ENCODE assay signal across 14 cellular contexts in the genomic region with DNA sequence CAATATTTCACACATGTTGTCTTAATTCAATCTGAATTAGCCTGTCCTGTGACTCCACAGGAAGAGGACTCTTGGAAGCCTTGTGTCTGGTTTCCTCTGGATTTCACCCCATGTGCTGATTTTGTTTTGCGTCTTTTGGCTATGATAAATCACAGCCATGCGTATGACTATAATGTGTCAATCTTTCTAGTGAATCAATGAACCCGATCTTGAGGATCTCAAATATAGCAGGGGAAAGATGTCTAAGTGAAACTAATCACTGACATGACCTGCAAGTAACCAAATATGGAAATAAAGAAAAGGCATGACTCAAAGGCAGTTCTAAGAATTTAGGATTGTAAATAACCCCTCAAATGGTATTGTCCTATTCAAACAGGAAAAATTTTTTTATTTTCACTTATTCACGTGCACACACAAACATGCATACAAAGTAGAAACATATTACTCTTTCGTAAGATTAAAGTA. TPM values are rescaled to one million over a fixed set of nuclear protein-coding genes. Genes with fewer than 3 reads are reported as not detected.
DNase-seq lines count a peak whose midpoint lies in the region; ATAC-seq and TF ChIP-seq lines count a peak whose summit lies in the region.
"Had no signal": no experiment of that assay in that cellular context is flagged by ENCODE, and none has a peak within 500 bp of the region (broad histone marks: within the 10 kb centered on the region; RNA-seq: fewer than 3 reads in every experiment).

No MANE protein-coding gene starts in this region.

- intact Hi-C loops in left colon (cut with DNase I, micrococcal nuclease) = no loop called here

- H3K27me3 ChIP-seq in subcutaneous abdominal adipose tissue (ENCODE audit: control insufficient read depth in 5 of 5, insufficient read depth in 4 of 5, low read length in 5 of 5) = no peaks in the 10 kb centered on the region
- H3K27me3 ChIP-seq: gastroesophageal sphincter had no signal

- H3K36me3 Mint-ChIP-seq in activated T-cell treated with anti-CD3 and anti-CD28 coated beads, Interleukin-2, amount 50 U/mL, for 72 hours (ENCODE audit: insufficient read depth in 2 of 2) = peaks cover 21 to 25% of the 10 kb centered on the region in 2 donors
- H3K36me3 Mint-ChIP-seq in endothelial cell (ENCODE audit: low read depth, unreplicated experiment) = peaks cover 4% of the 10 kb centered on the region

- H3K4me1 ChIP-seq in subcutaneous abdominal adipose tissue (ENCODE audit: control insufficient read depth in 5 of 5, insufficient read depth in 5 of 5, low read length in 5 of 5) = peaks cover 7 to 42% (median 41%) of the 10 kb centered on the region in 5 donors

- H3K4me3 Mint-ChIP-seq in activated T-cell treated with anti-CD3 and anti-CD28 coated beads, Interleukin-2, amount 50 U/mL, for 72 hours = peak overlapping the region; percentile 52 to 69
- H3K4me3 Mint-ChIP-seq in endothelial cell (ENCODE audit: unreplicated experiment) = no peak overlapping the region
- H3K4me3 Mint-ChIP-seq: nephron, type B pancreatic cell had no signal

- no peak for DNase-seq in activated T-cell treated with anti-CD3 and anti-CD28 coated beads, Interleukin-2, amount 50 U/mL, for 72 hours
- DNase-seq in activated T-cell treated with anti-CD3 and anti-CD28 coated beads, Interleukin-2, amount 50 U/mL, for 1 hour = no peak
- peak; percentile 32 for DNase-seq in OCI-M1 (lab: John Stamatoyannopoulos, UW)
- DNase-seq in endothelial cell (ENCODE audit: low spot score) = no peak
- DNase-seq in AML-193 (lab: John Stamatoyannopoulos, UW) = no peak
- DNase-seq in left colon = no peak
- DNase-seq: activated gamma-delta T cell treated with Interleukin-2 at 50 U/mL for 16 hours, NCI-H524 treated with DMSO at 0.1 percent for 48 hours had no signal

- peak; percentile 31 to 43 for ATAC-seq in activated T-cell treated with anti-CD3 and anti-CD28 coated beads, Interleukin-2, amount 50 U/mL, for 72 hours (replicated peaks in 1 of 2)
- ATAC-seq in HG03457 (IDR thresholded peaks at IDR 0.05; ENCODE audit: unreplicated experiment) (no peak), left colon (no peak)
- ATAC-seq: gastroesophageal sphincter had no signal

- no peak overlapping the region for H3K4me3 ChIP-seq in subcutaneous abdominal adipose tissue (ENCODE audit: low read depth in 1 of 5, low read length in 5 of 5)
- H3K4me3 ChIP-seq: gastroesophageal sphincter had no signal

- peak overlapping the region; percentile 60 for H3K27ac ChIP-seq in subcutaneous abdominal adipose tissue (ENCODE audit: low read depth, low read length)
- H3K27ac ChIP-seq: RWPE1 had no signal

- no peaks in the 10 kb centered on the region for H3K36me3 ChIP-seq in subcutaneous abdominal adipose tissue (ENCODE audit: control insufficient read depth in 5 of 5, insufficient read depth in 5 of 5, low read length in 5 of 5)
- H3K36me3 ChIP-seq: gastroesophageal sphincter had no signal

- H3K9ac ChIP-seq in subcutaneous abdominal adipose tissue (ENCODE audit: low read length in 5 of 5) = peak overlapping the region in 1 of 5 donors; percentile 1

- no peak for TF ChIP-seq CTCF in endothelial cell (IDR thresholded peaks at IDR 0.05; ENCODE audit: unreplicated experiment)

- H3K4me1 Mint-ChIP-seq in activated T-cell treated with anti-CD3 and anti-CD28 coated beads, Interleukin-2, amount 50 U/mL, for 72 hours (ENCODE audit: low read depth) = peaks cover 78% of the 10 kb centered on the region
- H3K4me1 Mint-ChIP-seq in endothelial cell (ENCODE audit: unreplicated experiment) = peaks cover 23% of the 10 kb centered on the region

- no peaks in the 10 kb centered on the region for H3K9me3 ChIP-seq in subcutaneous abdominal adipose tissue (ENCODE audit: control insufficient read depth in 5 of 5, low read length in 5 of 5)
- H3K9me3 ChIP-seq: gastroesophageal sphincter had no signal

- no peaks in the 10 kb centered on the region for H3K27me3 Mint-ChIP-seq in activated T-cell treated with anti-CD3 and anti-CD28 coated beads, Interleukin-2, amount 50 U/mL, for 72 hours (ENCODE audit: low read depth)
- H3K27me3 Mint-ChIP-seq in endothelial cell (ENCODE audit: unreplicated experiment) = peaks cover 3% of the 10 kb centered on the region
- H3K27me3 Mint-ChIP-seq: type B pancreatic cell had no signal

- H3K9me3 Mint-ChIP-seq in activated T-cell treated with anti-CD3 and anti-CD28 coated beads, Interleukin-2, amount 50 U/mL, for 72 hours = peaks cover 4 to 7% of the 10 kb centered on the region in 2 donors
- H3K9me3 Mint-ChIP-seq in endothelial cell (ENCODE audit: unreplicated experiment) = no peaks in the 10 kb centered on the region
- H3K9me3 Mint-ChIP-seq: nephron had no signal

- H3K27ac Mint-ChIP-seq in activated T-cell treated with anti-CD3 and anti-CD28 coated beads, Interleukin-2, amount 50 U/mL, for 72 hours = peak overlapping the region; percentile 11
- peak overlapping the region; percentile 39 for H3K27ac Mint-ChIP-seq in endothelial cell (ENCODE audit: unreplicated experiment)
- H3K27ac Mint-ChIP-seq: nephron, type B pancreatic cell had no signal

RNA-seq across cellular contexts. Expression of a gene that starts 8.2 kb away (rescaled TPM):
- total RNA-seq in activated T-cell treated with anti-CD3 and anti-CD28 coated beads, Interleukin-2, amount 50 U/mL, for 72 hours = 10 to 100 TPM; 57.4 to 61.7 TPM
- total RNA-seq in endothelial cell (ENCODE audit: unreplicated experiment) = 53.1 TPM
- 10 to 100 TPM; 67.7 to 73.4 TPM for total RNA-seq in left colon

RNA-seq across cellular contexts. Expression of a gene that starts 20.4 kb away (rescaled TPM):
- total RNA-seq in activated T-cell treated with anti-CD3 and anti-CD28 coated beads, Interleukin-2, amount 50 U/mL, for 72 hours = 10 to 100 TPM; 34.0 to 36.8 TPM
- total RNA-seq in endothelial cell (ENCODE audit: unreplicated experiment) = 25.7 TPM
- 10 to 100 TPM; 28.6 to 35.5 TPM for total RNA-seq in left colon

Comparison
In these comparisons a context has a peak if more than half of its experiments do, and no peak if none do; other contexts are left out.
1. ATAC-seq: peak in activated T-cell treated with anti-CD3 and anti-CD28 coated beads, Interleukin-2, amount 50 U/mL, for 72 hours (2 of 2); none in HG03457 (single experiment) and left colon (single experiment).